28 cellular contexts compared by ENCODE assay signal in the genomic region with DNA sequence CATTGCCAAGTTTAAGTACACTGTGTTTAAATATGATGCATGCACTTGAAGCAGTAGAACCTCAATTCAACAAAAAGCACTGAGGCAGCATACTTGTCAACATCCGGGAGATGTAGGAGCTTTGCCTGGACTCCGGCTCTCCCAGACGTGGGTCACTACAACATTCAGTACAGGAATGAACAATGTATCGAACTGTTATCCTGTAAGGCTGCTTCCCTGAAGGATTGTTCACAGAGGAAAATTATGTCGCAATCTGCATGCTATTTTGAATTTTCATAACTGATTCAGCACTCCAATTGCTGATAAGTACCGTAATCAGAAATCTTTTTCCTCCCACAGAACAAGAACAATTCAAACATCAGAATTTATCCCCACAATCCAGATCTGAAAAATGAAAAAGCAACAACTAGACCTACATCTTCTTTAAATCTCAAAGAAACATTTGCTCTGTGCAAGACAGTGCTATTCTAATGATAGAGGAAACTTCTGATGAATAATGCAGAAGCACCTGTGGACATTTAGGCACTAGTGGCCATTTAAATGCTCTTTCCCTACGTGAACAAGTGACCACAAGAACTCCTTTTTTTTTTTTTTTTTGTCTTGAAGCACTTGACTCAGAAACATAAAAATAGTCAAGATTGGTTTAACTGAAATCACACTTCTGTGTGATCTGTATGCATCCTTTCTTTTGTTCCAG.
DNase-seq lines count a peak whose midpoint lies in the region; ATAC-seq, FAIRE-seq and TF ChIP-seq lines count a peak whose summit lies in the region.
"Had no signal": no experiment of that assay in that cellular context is flagged by ENCODE, and none has a peak within 500 bp of the region (broad histone marks: within the 10 kb centered on the region; RNA-seq: fewer than 3 reads in every experiment).

No MANE protein-coding gene starts in this region.

- H3K9ac ChIP-seq in SK-N-MC (ENCODE audit: insufficient read length) (peak overlapping the region; percentile 5), endocrine pancreas (ENCODE audit: control insufficient read depth, insufficient read depth, low read length) (no peak overlapping the region), neural progenitor cell (no peak overlapping the region)

- peaks cover 10% of the 10 kb centered on the region for H3F3A ChIP-seq in neural progenitor cell (ENCODE audit: low read depth)

- H3K36me3 ChIP-seq in SK-N-MC (ENCODE audit: insufficient read depth, low read length) = no peaks in the 10 kb centered on the region
- H3K36me3 ChIP-seq in endocrine pancreas (ENCODE audit: control insufficient read depth, insufficient read depth, low read length) = no peaks in the 10 kb centered on the region
- H3K36me3 ChIP-seq in neural progenitor cell = no peaks in the 10 kb centered on the region
- H3K36me3 ChIP-seq: adrenal gland, HAP-1, sigmoid colon, SJSA1, tibial artery had no signal

- H3K4me3 ChIP-seq in SK-N-MC = peak overlapping the region; percentile 51
- peak overlapping the region; percentile 26 for H3K4me3 ChIP-seq in endocrine pancreas (ENCODE audit: control insufficient read depth, insufficient read depth, low read length)
- no peak overlapping the region for H3K4me3 ChIP-seq in neural progenitor cell
- H3K4me3 ChIP-seq: adrenal gland, HAP-1, hepatocyte, sigmoid colon, SJSA1, tibial artery had no signal

- TF ChIP-seq CTCF in neural progenitor cell (IDR thresholded peaks at IDR 0.05) = no peak

- H3K27me3 ChIP-seq in endocrine pancreas (ENCODE audit: control insufficient read depth, insufficient read depth, low read length) (no peaks in the 10 kb centered on the region), neural progenitor cell (no peaks in the 10 kb centered on the region)
- H3K27me3 ChIP-seq: adrenal gland, hepatocyte, sigmoid colon, SJSA1, tibial artery had no signal

- H3K79me2 ChIP-seq in neural progenitor cell (ENCODE audit: low read depth) = peaks cover 6% of the 10 kb centered on the region
- H3K79me2 ChIP-seq: hepatocyte had no signal

- peaks cover 13% of the 10 kb centered on the region for H3K9me3 Mint-ChIP-seq in neural progenitor cell
- H3K9me3 Mint-ChIP-seq: natural killer cell; T-helper 1 cell treated with Interleukin-12 subunit alpha and Interleukin-12 subunit beta and Interleukin-4 antibody, amounts not matched to agents 30 μg/mL and 1 μg/mL, for 36 hours had no signal

- ATAC-seq in HG03354 (IDR thresholded peaks at IDR 0.05; ENCODE audit: poor library complexity, severe bottlenecking, unreplicated experiment) (no peak), HG03159 (IDR thresholded peaks at IDR 0.05; ENCODE audit: unreplicated experiment) (no peak)
- ATAC-seq: activated CD4-positive, alpha-beta T cell treated with anti-CD3 and anti-CD28 coated beads for 36 hours; natural killer cell; stimulated activated naive CD8-positive, alpha-beta T cell treated with anti-CD3 and anti-CD28 coated beads, Interleukin-15, Interleukin-2, amounts not matched to agents 100 U/mL and 50 U/mL, for 24 hours had no signal

- H3K4me1 ChIP-seq in endocrine pancreas (ENCODE audit: control insufficient read depth, insufficient read depth, low read length) (no peaks in the 10 kb centered on the region), neural progenitor cell (peaks cover 14% of the 10 kb centered on the region)
- H3K4me1 ChIP-seq: adrenal gland, sigmoid colon, SJSA1, tibial artery had no signal

- peaks cover 2% of the 10 kb centered on the region for H3K27me3 Mint-ChIP-seq in neural progenitor cell (ENCODE audit: insufficient read depth, low read depth)
- H3K27me3 Mint-ChIP-seq: activated CD4-positive, alpha-beta T cell treated with anti-CD3 and anti-CD28 coated beads for 36 hours had no signal

- peaks cover 10% of the 10 kb centered on the region for H3K36me3 Mint-ChIP-seq in neural progenitor cell
- H3K36me3 Mint-ChIP-seq: CD14-positive monocyte, natural killer cell had no signal

- H3K27ac Mint-ChIP-seq in neural progenitor cell = peak overlapping the region; percentile 1
- H3K27ac Mint-ChIP-seq: activated CD4-positive, alpha-beta T cell treated with anti-CD3 and anti-CD28 coated beads for 36 hours; CD14-positive monocyte; natural killer cell; T-helper 1 cell treated with Interleukin-12 subunit alpha and Interleukin-12 subunit beta and Interleukin-4 antibody, amounts not matched to agents 30 μg/mL and 1 μg/mL, for 36 hours had no signal

- FAIRE-seq in H54 (lab: Jason Lieb, UNC) = peak; percentile 95

- H4K20me1 ChIP-seq in neural progenitor cell (ENCODE audit: low read depth) = no peaks in the 10 kb centered on the region

- H2AFZ ChIP-seq in neural progenitor cell (replicated peaks) = no peak overlapping the region
- H2AFZ ChIP-seq: hepatocyte had no signal

- no peak overlapping the region for H3K27ac ChIP-seq in SK-N-MC
- no peak overlapping the region for H3K27ac ChIP-seq in neural progenitor cell
- H3K27ac ChIP-seq: adrenal gland, hepatocyte, HL-60, sigmoid colon, SJSA1, tibial artery had no signal

- peak; percentile 19 for DNase-seq in H54 (ENCODE audit: insufficient read length, low spot score)
- DNase-seq in SK-N-MC (ENCODE audit: low read depth, low spot score) = peak; percentile 40
- DNase-seq in neural progenitor cell (ENCODE audit: low spot score) = no peak
- DNase-seq in NCI-H2196 (lab: John Stamatoyannopoulos, UW; ENCODE audit: unreplicated experiment) = no peak
- no peak for DNase-seq in A172 (ENCODE audit: low spot score)
- DNase-seq: activated CD4-positive, alpha-beta T cell treated with anti-CD3 and anti-CD28 coated beads for 36 hours; activated naive CD4-positive, alpha-beta T cell; activated T-cell treated with anti-CD3 and anti-CD28 coated beads, Interleukin-2, amount 50 U/mL, for 1 hour; adrenal gland; dermis blood vessel endothelial cell; foreskin melanocyte; natural killer cell; NCI-H1105 treated with DMSO at 0.1 percent for 48 hours; NCI-H2081 treated with DMSO at 0.1 percent for 48 hours; NCI-H524; sigmoid colon; stimulated activated CD4-positive, alpha-beta T cell treated with anti-CD3 and anti-CD28 coated beads, Interleukin-15, amount 100 ng/mL, for 24 hours; stimulated activated naive CD8-positive, alpha-beta T cell treated with anti-CD3 and anti-CD28 coated beads, Interleukin-15, Interleukin-2, amounts not matched to agents 100 U/mL and 50 U/mL, for 24 hours; tibial artery had no signal

- H3K9me3 ChIP-seq in SK-N-MC (ENCODE audit: low read depth, low read length) = no peaks in the 10 kb centered on the region
- no peaks in the 10 kb centered on the region for H3K9me3 ChIP-seq in endocrine pancreas (ENCODE audit: control insufficient read depth, low read length)
- H3K9me3 ChIP-seq in neural progenitor cell (ENCODE audit: low read depth) = no peaks in the 10 kb centered on the region
- H3K9me3 ChIP-seq: adrenal gland, HAP-1, sigmoid colon, SJSA1, tibial artery had no signal

- TF ChIP-seq POLR2A in H54 (IDR thresholded peaks at IDR 0.05; ENCODE audit: low read depth, low read length) = no peak

- no peak overlapping the region for H3K4me3 Mint-ChIP-seq in neural progenitor cell
- H3K4me3 Mint-ChIP-seq: activated CD4-positive, alpha-beta T cell treated with anti-CD3 and anti-CD28 coated beads for 36 hours; CD14-positive monocyte; natural killer cell; T-helper 1 cell treated with Interleukin-12 subunit alpha and Interleukin-12 subunit beta and Interleukin-4 antibody, amounts not matched to agents 30 μg/mL and 1 μg/mL, for 36 hours had no signal

- H3K4me2 ChIP-seq in neural progenitor cell = no peak overlapping the region
- H3K4me2 ChIP-seq: hepatocyte had no signal

- H3K4me1 Mint-ChIP-seq in neural progenitor cell = peaks cover 39% of the 10 kb centered on the region
- H3K4me1 Mint-ChIP-seq: activated CD4-positive, alpha-beta T cell treated with anti-CD3 and anti-CD28 coated beads for 36 hours; CD14-positive monocyte; natural killer cell had no signal

Comparison
In these comparisons a context has a peak if more than half of its experiments do, and no peak if none do; other contexts are left out.
1. DNase-seq: peak in H54 (single experiment) and SK-N-MC (single experiment); none in neural progenitor cell (single experiment), NCI-H2196 (single experiment) and A172 (single experiment).